In genomic region chr7:67375427-67375826, GRCh38 we compare ENCODE assay signal across 8 cellular contexts.
"Had no signal": no experiment of that assay in that cellular context is flagged by ENCODE, and none has a peak within 500 bp of the region (broad histone marks: within the 10 kb centered on the region; RNA-seq: fewer than 3 reads in every experiment).

No MANE protein-coding gene starts in this region.

- H3K4me3 ChIP-seq: GM12878 had no signal

- FAIRE-seq: G401.6, GM12878, GM12891, GM12892, GM18507, GM19239 had no signal

- ATAC-seq: GM12878 had no signal

- DNase-seq: GDM1, GF-D8 had no signal
